In genomic region chr16:80027007-80027965, GRCh38 we compare ENCODE assay signal across 7 cellular contexts.
DNase-seq lines count a peak whose midpoint lies in the region; ATAC-seq, FAIRE-seq and TF ChIP-seq lines count a peak whose summit lies in the region.

No MANE protein-coding gene starts in this region.

- DNase-seq in T-cell (peak in 31 of 34 experiments; percentile 0 to 44 (median 11)), astrocyte (ENCODE audit: low read depth) (peak; percentile 95), immature natural killer cell (peak; percentile 68 to 73 (median 71)), NK-92 (lab: John Stamatoyannopoulos, UW; ENCODE audit: unreplicated experiment) (no peak)
- peak; percentile 40 to 61 for DNase-seq in stimulated activated CD4-positive, alpha-beta T cell treated with anti-CD3 and anti-CD28 coated beads, Interleukin-4, amount 100 ng/mL, for 4 hours

- H3K79me2 ChIP-seq in astrocyte (ENCODE audit: insufficient read depth, low read length), result no peaks in the 10 kb centered on the region

- H3K4me1 Mint-ChIP-seq in T-cell (peaks cover 10 to 18% (median 14%) of the 10 kb centered on the region in 3 donors), astrocyte (ENCODE audit: low read depth, unreplicated experiment) (peaks cover 45% of the 10 kb centered on the region), immature natural killer cell (peaks cover 12 to 17% of the 10 kb centered on the region in 2 donors)

- ATAC-seq in GM18858 (IDR thresholded peaks at IDR 0.05; ENCODE audit: unreplicated experiment) (peak; percentile 55), HG03280 (IDR thresholded peaks at IDR 0.05; ENCODE audit: unreplicated experiment) (peak; percentile 69), T-cell (replicated peaks in 1 of 4) (peak; percentile 62 to 82 (median 67))

- H3K36me3 Mint-ChIP-seq in T-cell (no peaks in the 10 kb centered on the region), astrocyte (ENCODE audit: low read depth, unreplicated experiment) (no peaks in the 10 kb centered on the region), immature natural killer cell (no peaks in the 10 kb centered on the region)

- peak overlapping the region; percentile 88 for H3K27ac ChIP-seq in astrocyte (ENCODE audit: low read depth, low read length)

- no peaks in the 10 kb centered on the region for H3K9me3 ChIP-seq in astrocyte (ENCODE audit: insufficient read depth, low read depth, low read length)

- H3K27me3 ChIP-seq in astrocyte (ENCODE audit: insufficient read depth, low read length), result no peaks in the 10 kb centered on the region

- TF ChIP-seq CTCF in astrocyte (IDR thresholded peaks at IDR 0.05; ENCODE audit: insufficient read depth, low read depth, low read length), result no peak

- H3K4me1 ChIP-seq in astrocyte (ENCODE audit: insufficient read depth, low read length), result peaks cover 15% of the 10 kb centered on the region

- H3K4me3 Mint-ChIP-seq in T-cell (peak overlapping the region in 2 of 3 donors; percentile 6 to 40), astrocyte (ENCODE audit: unreplicated experiment) (peak overlapping the region; percentile 12), immature natural killer cell (peak overlapping the region; percentile 62 to 85 (median 74))

- H3K4me3 ChIP-seq in astrocyte (ENCODE audit: insufficient read depth, low read depth, low read length), result peak overlapping the region; percentile 25

- CTCF ChIA-PET in T-cell (lab: Charles Lee), result no interaction called here

- peak overlapping the region; percentile 77 for H3K4me2 ChIP-seq in astrocyte (ENCODE audit: low read length)

- H2AFZ ChIP-seq in astrocyte (ENCODE audit: low read depth, low read length), result peak overlapping the region; percentile 63

- H3K27me3 Mint-ChIP-seq in T-cell, result peaks cover 0 to 4% of the 10 kb centered on the region in 2 donors
- H3K27me3 Mint-ChIP-seq in astrocyte (ENCODE audit: low read depth, unreplicated experiment), result no peaks in the 10 kb centered on the region
- H3K27me3 Mint-ChIP-seq in immature natural killer cell (ENCODE audit: low read depth in 3 of 3), result peaks cover 0 to 3% (median 2%) of the 10 kb centered on the region in 3 donors

- no peaks in the 10 kb centered on the region for H4K20me1 ChIP-seq in astrocyte (ENCODE audit: insufficient read depth, low read length)

- H3K9me3 Mint-ChIP-seq in T-cell (no peaks in the 10 kb centered on the region), astrocyte (ENCODE audit: unreplicated experiment) (peaks cover 3% of the 10 kb centered on the region), immature natural killer cell (peaks cover 0 to 1% (median 0%) of the 10 kb centered on the region in 6 donors)

- peak; percentile 95 for FAIRE-seq in astrocyte (lab: Jason Lieb, UNC)

- no peaks in the 10 kb centered on the region for H3K36me3 ChIP-seq in astrocyte (ENCODE audit: insufficient read depth, low read length)

- H3K27ac Mint-ChIP-seq in T-cell, result peak overlapping the region in 1 of 2 donors; percentile 73
- peak overlapping the region; percentile 95 for H3K27ac Mint-ChIP-seq in astrocyte (ENCODE audit: unreplicated experiment)
- peak overlapping the region; percentile 72 to 94 (median 88) for H3K27ac Mint-ChIP-seq in immature natural killer cell

- H3K9ac ChIP-seq in astrocyte (ENCODE audit: low read length), result peak overlapping the region; percentile 65

- POLR2A ChIA-PET in T-cell (lab: Charles Lee), result no interaction called here

Comparison
In these comparisons a context has a peak if more than half of its experiments do, and no peak if none do; other contexts are left out.
1. H3K4me3 Mint-ChIP-seq: peak in every context shown above with its lines; median percentile 74 in immature natural killer cell; 23 in T-cell; 12 in astrocyte.